Comparison of ENCODE assay signal across 1 cellular context in the genomic region with DNA sequence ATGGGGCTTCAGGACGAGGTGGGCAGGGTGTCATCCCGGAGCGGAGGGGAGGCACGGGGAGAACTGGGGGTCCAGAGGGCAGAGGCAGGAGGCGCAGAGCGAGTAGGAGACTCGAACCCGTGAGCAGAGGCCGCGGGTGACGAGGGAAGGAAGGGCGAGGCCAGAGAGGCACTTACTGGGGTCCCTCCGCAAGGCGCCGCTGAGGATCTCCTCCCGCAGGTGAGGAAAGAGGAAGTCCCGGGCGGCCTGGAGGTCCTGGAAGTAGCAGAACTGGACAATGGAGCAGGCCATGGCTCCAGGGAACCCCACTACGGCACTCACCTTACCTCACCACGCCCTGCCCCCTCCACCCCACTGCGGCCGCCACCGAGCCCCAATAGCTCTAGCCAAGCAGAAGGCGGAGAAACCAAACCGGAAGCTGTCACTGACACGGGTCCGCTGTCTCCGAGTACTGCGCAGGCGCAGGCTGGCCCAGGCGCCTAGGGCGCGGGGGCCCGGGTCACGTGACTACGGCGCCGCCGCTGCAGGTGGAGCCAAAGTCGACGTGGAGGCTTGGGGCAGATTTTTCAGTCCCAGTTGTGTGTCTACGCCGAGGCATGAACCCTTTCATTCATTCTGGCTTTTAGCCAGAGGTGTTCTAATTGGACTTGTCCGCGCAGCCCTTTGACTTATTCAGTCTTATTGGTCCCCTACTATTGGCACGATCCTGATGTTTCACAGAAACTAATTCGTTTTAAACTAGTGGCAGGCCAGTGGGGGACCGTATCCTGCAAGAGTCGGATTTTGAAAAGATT.
TF ChIP-seq lines count a peak whose summit lies in the region.

RAB3GAP2 (minus strand) TSS at position 407 of the 794 bp plus-strand sequence; CDS start at position 291, 116 bp downstream.

TF ChIP-seq in HepG2, 621 proteins besides CTCF, POLR2A, EP300 and RAD21 (continued from another document and continues in another):
- peak; percentile 74 for TF ChIP-seq ZFP91 (CRISPR knock-in tag; IDR thresholded peaks at IDR 0.05; ENCODE audit: borderline replicate concordance)
- TF ChIP-seq ZFY (CRISPR knock-in tag; IDR thresholded peaks at IDR 0.05), result peak; percentile 91
- TF ChIP-seq SYNCRIP (IDR thresholded peaks at IDR 0.05; ENCODE audit: insufficient read depth, low read depth, low read length), result no peak
- TF ChIP-seq, protein P1, sequence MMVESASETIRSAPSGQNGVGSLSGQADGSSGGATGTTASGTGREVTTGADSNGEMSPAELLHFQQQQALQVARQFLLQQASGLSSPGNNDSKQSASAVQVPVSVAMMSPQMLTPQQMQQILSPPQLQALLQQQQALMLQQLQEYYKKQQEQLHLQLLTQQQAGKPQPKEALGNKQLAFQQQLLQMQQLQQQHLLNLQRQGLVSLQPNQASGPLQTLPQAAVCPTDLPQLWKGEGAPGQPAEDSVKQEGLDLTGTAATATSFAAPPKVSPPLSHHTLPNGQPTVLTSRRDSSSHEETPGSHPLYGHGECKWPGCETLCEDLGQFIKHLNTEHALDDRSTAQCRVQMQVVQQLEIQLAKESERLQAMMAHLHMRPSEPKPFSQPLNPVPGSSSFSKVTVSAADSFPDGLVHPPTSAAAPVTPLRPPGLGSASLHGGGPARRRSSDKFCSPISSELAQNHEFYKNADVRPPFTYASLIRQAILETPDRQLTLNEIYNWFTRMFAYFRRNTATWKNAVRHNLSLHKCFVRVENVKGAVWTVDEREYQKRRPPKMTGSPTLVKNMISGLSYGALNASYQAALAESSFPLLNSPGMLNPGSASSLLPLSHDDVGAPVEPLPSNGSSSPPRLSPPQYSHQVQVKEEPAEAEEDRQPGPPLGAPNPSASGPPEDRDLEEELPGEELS (CRISPR knock-in tag; IDR thresholded peaks at IDR 0.05), result 0 out of 2 replicates have a peak, but pooled peaks have one; percentile 23
- TF ChIP-seq YEATS4 (CRISPR knock-in tag; IDR thresholded peaks at IDR 0.05; ENCODE audit: borderline replicate concordance), result peak; percentile 60; the same call in 1 of the 2 replicates
- TF ChIP-seq, protein P2, sequence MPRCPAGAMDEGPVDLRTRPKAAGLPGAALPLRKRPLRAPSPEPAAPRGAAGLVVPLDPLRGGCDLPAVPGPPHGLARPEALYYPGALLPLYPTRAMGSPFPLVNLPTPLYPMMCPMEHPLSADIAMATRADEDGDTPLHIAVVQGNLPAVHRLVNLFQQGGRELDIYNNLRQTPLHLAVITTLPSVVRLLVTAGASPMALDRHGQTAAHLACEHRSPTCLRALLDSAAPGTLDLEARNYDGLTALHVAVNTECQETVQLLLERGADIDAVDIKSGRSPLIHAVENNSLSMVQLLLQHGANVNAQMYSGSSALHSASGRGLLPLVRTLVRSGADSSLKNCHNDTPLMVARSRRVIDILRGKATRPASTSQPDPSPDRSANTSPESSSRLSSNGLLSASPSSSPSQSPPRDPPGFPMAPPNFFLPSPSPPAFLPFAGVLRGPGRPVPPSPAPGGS (CRISPR knock-in tag; IDR thresholded peaks at IDR 0.05), result peak; percentile 42; the same call in 1 of the 2 replicates
- TF ChIP-seq, protein P3, sequence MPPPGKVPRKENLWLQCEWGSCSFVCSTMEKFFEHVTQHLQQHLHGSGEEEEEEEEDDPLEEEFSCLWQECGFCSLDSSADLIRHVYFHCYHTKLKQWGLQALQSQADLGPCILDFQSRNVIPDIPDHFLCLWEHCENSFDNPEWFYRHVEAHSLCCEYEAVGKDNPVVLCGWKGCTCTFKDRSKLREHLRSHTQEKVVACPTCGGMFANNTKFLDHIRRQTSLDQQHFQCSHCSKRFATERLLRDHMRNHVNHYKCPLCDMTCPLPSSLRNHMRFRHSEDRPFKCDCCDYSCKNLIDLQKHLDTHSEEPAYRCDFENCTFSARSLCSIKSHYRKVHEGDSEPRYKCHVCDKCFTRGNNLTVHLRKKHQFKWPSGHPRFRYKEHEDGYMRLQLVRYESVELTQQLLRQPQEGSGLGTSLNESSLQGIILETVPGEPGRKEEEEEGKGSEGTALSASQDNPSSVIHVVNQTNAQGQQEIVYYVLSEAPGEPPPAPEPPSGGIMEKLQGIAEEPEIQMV (CRISPR knock-in tag; IDR thresholded peaks at IDR 0.05; ENCODE audit: low read depth), result peak; percentile 95
- peak; percentile 88; the same call in 1 of the 2 replicates for TF ChIP-seq ZSCAN5A (CRISPR knock-in tag; IDR thresholded peaks at IDR 0.05; ENCODE audit: borderline replicate concordance)
- TF ChIP-seq PCBP1 (IDR thresholded peaks at IDR 0.05; ENCODE audit: borderline replicate concordance, low read depth, low read length), result peak; percentile 78; the same call in 1 of the 2 replicates
- TF ChIP-seq, protein P4, sequence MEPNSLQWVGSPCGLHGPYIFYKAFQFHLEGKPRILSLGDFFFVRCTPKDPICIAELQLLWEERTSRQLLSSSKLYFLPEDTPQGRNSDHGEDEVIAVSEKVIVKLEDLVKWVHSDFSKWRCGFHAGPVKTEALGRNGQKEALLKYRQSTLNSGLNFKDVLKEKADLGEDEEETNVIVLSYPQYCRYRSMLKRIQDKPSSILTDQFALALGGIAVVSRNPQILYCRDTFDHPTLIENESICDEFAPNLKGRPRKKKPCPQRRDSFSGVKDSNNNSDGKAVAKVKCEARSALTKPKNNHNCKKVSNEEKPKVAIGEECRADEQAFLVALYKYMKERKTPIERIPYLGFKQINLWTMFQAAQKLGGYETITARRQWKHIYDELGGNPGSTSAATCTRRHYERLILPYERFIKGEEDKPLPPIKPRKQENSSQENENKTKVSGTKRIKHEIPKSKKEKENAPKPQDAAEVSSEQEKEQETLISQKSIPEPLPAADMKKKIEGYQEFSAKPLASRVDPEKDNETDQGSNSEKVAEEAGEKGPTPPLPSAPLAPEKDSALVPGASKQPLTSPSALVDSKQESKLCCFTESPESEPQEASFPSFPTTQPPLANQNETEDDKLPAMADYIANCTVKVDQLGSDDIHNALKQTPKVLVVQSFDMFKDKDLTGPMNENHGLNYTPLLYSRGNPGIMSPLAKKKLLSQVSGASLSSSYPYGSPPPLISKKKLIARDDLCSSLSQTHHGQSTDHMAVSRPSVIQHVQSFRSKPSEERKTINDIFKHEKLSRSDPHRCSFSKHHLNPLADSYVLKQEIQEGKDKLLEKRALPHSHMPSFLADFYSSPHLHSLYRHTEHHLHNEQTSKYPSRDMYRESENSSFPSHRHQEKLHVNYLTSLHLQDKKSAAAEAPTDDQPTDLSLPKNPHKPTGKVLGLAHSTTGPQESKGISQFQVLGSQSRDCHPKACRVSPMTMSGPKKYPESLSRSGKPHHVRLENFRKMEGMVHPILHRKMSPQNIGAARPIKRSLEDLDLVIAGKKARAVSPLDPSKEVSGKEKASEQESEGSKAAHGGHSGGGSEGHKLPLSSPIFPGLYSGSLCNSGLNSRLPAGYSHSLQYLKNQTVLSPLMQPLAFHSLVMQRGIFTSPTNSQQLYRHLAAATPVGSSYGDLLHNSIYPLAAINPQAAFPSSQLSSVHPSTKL (CRISPR knock-in tag; IDR thresholded peaks at IDR 0.05), result peak; percentile 54
- TF ChIP-seq CSRNP1 (CRISPR knock-in tag; IDR thresholded peaks at IDR 0.05), result 0 out of 2 replicates have a peak, but pooled peaks have one; percentile 47
- no peak for TF ChIP-seq ZBTB14 (CRISPR knock-in tag; IDR thresholded peaks at IDR 0.05)
- TF ChIP-seq ZNF468 (CRISPR knock-in tag; IDR thresholded peaks at IDR 0.05), result no peak
- peak; percentile 33; the same call in 1 of the 2 replicates for TF ChIP-seq ZBTB8A (CRISPR knock-in tag; IDR thresholded peaks at IDR 0.05; ENCODE audit: borderline replicate concordance, low read depth)
- TF ChIP-seq ZNF772 (CRISPR knock-in tag; IDR thresholded peaks at IDR 0.05), result peak; percentile 86
- TF ChIP-seq ZNF556 (CRISPR knock-in tag; IDR thresholded peaks at IDR 0.05; ENCODE audit: borderline replicate concordance), result 0 out of 2 replicates have a peak, but pooled peaks have one; percentile 53
- no peak for TF ChIP-seq PHB2 (IDR thresholded peaks at IDR 0.05; ENCODE audit: partially characterized antibody)
- no peak for TF ChIP-seq ZNF484 (CRISPR knock-in tag; IDR thresholded peaks at IDR 0.05; ENCODE audit: borderline replicate concordance, low read depth)
- peak; percentile 51; the same call in 1 of the 2 replicates for TF ChIP-seq ATF2 (CRISPR knock-in tag; IDR thresholded peaks at IDR 0.05)
- peak; percentile 57; the same call in 1 of the 2 replicates for TF ChIP-seq ZNF510 (CRISPR knock-in tag; IDR thresholded peaks at IDR 0.05; ENCODE audit: low read depth)
- TF ChIP-seq ZMYM4 (CRISPR knock-in tag; IDR thresholded peaks at IDR 0.05), result peak; percentile 98
- no peak for TF ChIP-seq MZF1 (CRISPR knock-in tag; IDR thresholded peaks at IDR 0.05; ENCODE audit: borderline replicate concordance)
- peak; percentile 43; the same call in 1 of the 2 replicates for TF ChIP-seq ZNF567 (CRISPR knock-in tag; IDR thresholded peaks at IDR 0.05; ENCODE audit: borderline replicate concordance)
- TF ChIP-seq RCOR2 (CRISPR knock-in tag; IDR thresholded peaks at IDR 0.05), result no peak
- TF ChIP-seq MIER2 (CRISPR knock-in tag; IDR thresholded peaks at IDR 0.05), result peak; percentile 12; the same call in 1 of the 2 replicates
- peak; percentile 95; the same call in 1 of the 2 replicates for TF ChIP-seq ZFP41 (CRISPR knock-in tag; IDR thresholded peaks at IDR 0.05; ENCODE audit: borderline replicate concordance)
- no peak for TF ChIP-seq DBP (CRISPR knock-in tag; IDR thresholded peaks at IDR 0.05; ENCODE audit: not compliant biosample characterization)
- peak; percentile 43; the same call in 1 of the 2 replicates for TF ChIP-seq ZSCAN21 (CRISPR knock-in tag; IDR thresholded peaks at IDR 0.05; ENCODE audit: borderline replicate concordance)
- TF ChIP-seq MAX (IDR thresholded peaks at IDR 0.05), result peak; percentile 96
- peak in 1 of 2 experiments; percentile 67; a peak in 2 of 4 replicates for TF ChIP-seq KLF16 (CRISPR knock-in tag; IDR thresholded peaks at IDR 0.05)
- TF ChIP-seq NCOR1 (IDR thresholded peaks at IDR 0.05; ENCODE audit: borderline replicate concordance, low read length), result no peak
- no peak for TF ChIP-seq ZSCAN30 (CRISPR knock-in tag; IDR thresholded peaks at IDR 0.05)
- 0 out of 2 replicates have a peak, but pooled peaks have one; percentile 48 for TF ChIP-seq ZNF703 (CRISPR knock-in tag; IDR thresholded peaks at IDR 0.05; ENCODE audit: borderline replicate concordance)
- 0 out of 2 replicates have a peak, but pooled peaks have one; percentile 47 for TF ChIP-seq ZNF615 (CRISPR knock-in tag; IDR thresholded peaks at IDR 0.05; ENCODE audit: borderline replicate concordance)
- 0 out of 2 replicates have a peak, but pooled peaks have one; percentile 17 for TF ChIP-seq GLI4 (CRISPR knock-in tag; IDR thresholded peaks at IDR 0.05; ENCODE audit: borderline replicate concordance)
